25 cellular contexts compared by ENCODE assay signal in the genomic region with DNA sequence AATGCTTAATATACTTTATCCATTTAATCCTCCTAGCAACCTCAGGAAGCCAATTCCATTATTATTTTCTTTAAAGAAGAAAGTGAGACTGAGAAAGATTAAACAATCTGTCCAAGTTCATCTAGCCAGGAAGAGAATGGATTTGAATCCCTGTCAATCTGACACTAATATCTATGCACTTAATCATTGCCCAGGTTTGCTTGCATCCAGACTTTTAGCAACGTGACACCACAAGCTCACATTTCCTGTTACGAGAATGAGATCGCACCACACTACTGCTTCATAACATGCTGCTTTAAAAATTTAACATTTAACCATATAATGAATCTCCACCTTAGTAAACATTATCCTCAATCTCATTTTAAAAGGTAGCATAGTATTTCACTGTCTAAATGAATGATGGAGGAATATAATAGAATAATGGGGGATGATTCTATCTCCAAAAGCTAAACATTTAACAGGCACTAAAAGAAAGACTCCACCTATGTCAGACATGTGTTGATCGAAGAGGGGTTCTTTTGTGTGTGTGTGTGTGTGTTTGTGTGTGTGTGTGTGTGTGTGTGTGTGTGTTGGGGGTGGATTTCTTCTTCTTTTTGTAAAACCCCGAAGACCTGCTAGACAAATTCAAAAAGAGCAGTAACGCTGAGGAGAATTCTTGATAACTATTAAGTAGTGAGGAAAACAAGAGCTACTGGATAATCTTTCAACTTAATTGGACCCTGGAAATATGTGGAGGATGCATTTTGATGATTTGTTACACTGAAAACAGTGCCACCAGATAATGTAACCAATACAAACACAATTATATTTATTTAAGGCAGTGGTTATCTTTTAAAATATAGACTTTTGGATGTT.
A peak's percentile ranks its signal among the peaks of the same experiment; 100 is the strongest.
DNase-seq lines count a peak whose midpoint lies in the region; ATAC-seq lines count a peak whose summit lies in the region.
"Had no signal": no experiment of that assay in that cellular context is flagged by ENCODE, and none has a peak within 500 bp of the region (broad histone marks: within the 10 kb centered on the region; RNA-seq: fewer than 3 reads in every experiment).

No MANE protein-coding gene starts in this region.

- H3K36me3 ChIP-seq in trophoblast cell (ENCODE audit: control insufficient read depth in 1 of 2, insufficient read depth in 2 of 2, low read length in 2 of 2): no peaks in the 10 kb centered on the region
- H3K36me3 ChIP-seq: colonic mucosa, esophagus muscularis mucosa, SJCRH30 had no signal

- no peaks in the 10 kb centered on the region for H3K79me1 ChIP-seq in trophoblast cell (ENCODE audit: low read length)

- no peaks in the 10 kb centered on the region for H3K27me3 ChIP-seq in trophoblast cell (ENCODE audit: insufficient read depth, low read length)
- H3K27me3 ChIP-seq: colonic mucosa, esophagus muscularis mucosa, SJCRH30 had no signal

- H2AFZ ChIP-seq in trophoblast cell (ENCODE audit: insufficient read depth, low read length, poor library complexity): no peak overlapping the region
- H2AFZ ChIP-seq: GM23338 had no signal

- H2AK5ac ChIP-seq in trophoblast cell (ENCODE audit: low read length): no peak overlapping the region

- H3K18ac ChIP-seq in trophoblast cell (ENCODE audit: low read length): no peak overlapping the region

- no peak overlapping the region for H3K4me2 ChIP-seq in trophoblast cell (ENCODE audit: low read length)
- H3K4me2 ChIP-seq: GM23338 had no signal

- H3K23ac ChIP-seq in trophoblast cell (ENCODE audit: low read length): no peak overlapping the region

- no peaks in the 10 kb centered on the region for H3K9me3 ChIP-seq in trophoblast cell (ENCODE audit: insufficient read depth, low read depth, low read length)
- H3K9me3 ChIP-seq: colonic mucosa had no signal

- H3K4me1 ChIP-seq in trophoblast cell (ENCODE audit: control insufficient read depth in 1 of 2, insufficient read depth in 2 of 2, low read length in 2 of 2): peaks cover 2 to 3% of the 10 kb centered on the region in 2 experiments
- H3K4me1 ChIP-seq: colonic mucosa, esophagus muscularis mucosa, SJCRH30 had no signal

- H2BK5ac ChIP-seq in trophoblast cell (ENCODE audit: low read depth, low read length, poor library complexity): peak overlapping the region; percentile 35

- intact Hi-C loops in left colon (cut with DNase I, micrococcal nuclease): no loop called here

- WGBS in trophoblast cell (ENCODE audit: extremely low coverage, insufficient coverage, insufficient read length): no CpG with 5 or more reads among the region's 6 CpGs

- no peak overlapping the region for H3K27ac ChIP-seq in trophoblast cell (ENCODE audit: low read depth, low read length)
- H3K27ac ChIP-seq: colonic mucosa, esophagus muscularis mucosa, SJCRH30 had no signal

- H3K9ac ChIP-seq in trophoblast cell (ENCODE audit: low read length): no peak overlapping the region

- no peak overlapping the region for H2BK120ac ChIP-seq in trophoblast cell (ENCODE audit: insufficient read depth, low read length, poor library complexity)

- no peaks in the 10 kb centered on the region for H3K79me2 ChIP-seq in trophoblast cell (ENCODE audit: control insufficient read depth, insufficient read depth, low read length, poor library complexity)

- DNase-seq in NCI-H2171 treated with DMSO at 0.1 percent for 48 hours (lab: John Stamatoyannopoulos, UW): peak; percentile 14
- no peak for DNase-seq in NCI-H2171 (lab: John Stamatoyannopoulos, UW)
- peak; percentile 25 for DNase-seq in NCI-H82 (lab: John Stamatoyannopoulos, UW)
- DNase-seq in trophoblast cell: no peak
- no peak for DNase-seq in left colon
- DNase-seq in pons (ENCODE audit: low spot score): no peak
- DNase-seq: activated CD4-positive, alpha-beta T cell treated with anti-CD3 and anti-CD28 coated beads for 48 hours; activated naive CD4-positive, alpha-beta T cell; activated T-cell treated with anti-CD3 and anti-CD28 coated beads, Interleukin-2, amount 50 U/mL, for 4 hours; CD8-positive, alpha-beta T cell; colonic mucosa; DMS153; effector memory CD4-positive, alpha-beta T cell; NCI-H1092 treated with DMSO at 0.1 percent for 48 hours; NCI-H2081 treated with DMSO at 0.1 percent for 48 hours; NCI-H524; nucleus accumbens; small intestine; stimulated activated CD4-positive, alpha-beta T cell treated with anti-CD3 and anti-CD28 coated beads, Interleukin-2, amount 100 ng/mL, for 48 hours had no signal

- no peak overlapping the region for H2BK12ac ChIP-seq in trophoblast cell (ENCODE audit: low read length)

- no peak overlapping the region for H4K8ac ChIP-seq in trophoblast cell (ENCODE audit: low read depth, low read length)

- no peak overlapping the region for H3K4me3 ChIP-seq in trophoblast cell (ENCODE audit: low read depth, low read length)
- H3K4me3 ChIP-seq: colonic mucosa, esophagus muscularis mucosa, GM23338, SJCRH30 had no signal

- no peak overlapping the region for H4K12ac ChIP-seq in trophoblast cell (ENCODE audit: low read depth, low read length)

- no peak overlapping the region for H4K91ac ChIP-seq in trophoblast cell (ENCODE audit: low read depth, low read length)

- H3K14ac ChIP-seq in trophoblast cell (ENCODE audit: low read length): no peak overlapping the region

- no peak overlapping the region for H3K4ac ChIP-seq in trophoblast cell (ENCODE audit: low read depth, low read length)

- ATAC-seq in esophagus mucosa (peak; percentile 49), left colon (no peak), HG02970 (IDR thresholded peaks at IDR 0.05; ENCODE audit: low FRiP score, unreplicated experiment) (no peak)
- ATAC-seq: activated T-cell treated with anti-CD3 and anti-CD28 coated beads, Interleukin-2, amount 50 U/mL, for 4 hours; CD8-positive, alpha-beta T cell; GM23338; stimulated activated memory B cell treated with anti-CD40 and anti-IgM and Interleukin-4, amounts not matched to agents 10 μg/mL and 1 μg/mL and 100 μg/mL, for 72 hours had no signal

Comparison
In these comparisons a context has a peak if more than half of its experiments do, and no peak if none do; other contexts are left out.
1. DNase-seq: peak in NCI-H2171 treated with DMSO at 0.1 percent for 48 hours (single experiment) and NCI-H82 (single experiment); none in NCI-H2171 (single experiment), trophoblast cell (0 of 2), left colon (0 of 2) and pons (single experiment).